In genomic region chr22:48185071-48185470, GRCh38 we compare ENCODE assay signal across 17 cellular contexts.
DNase-seq lines count a peak whose midpoint lies in the region; ATAC-seq and TF ChIP-seq lines count a peak whose summit lies in the region.
"Had no signal": no experiment of that assay in that cellular context is flagged by ENCODE, and none has a peak within 500 bp of the region (broad histone marks: within the 10 kb centered on the region; RNA-seq: fewer than 3 reads in every experiment).

No MANE protein-coding gene starts in this region.

- no peaks in the 10 kb centered on the region for H3K27me3 ChIP-seq in DND-41 (ENCODE audit: insufficient read depth, low read length, poor library complexity)
- H3K27me3 ChIP-seq in right lobe of liver = no peaks in the 10 kb centered on the region
- H3K27me3 ChIP-seq: BLaER1 had no signal

- no peaks in the 10 kb centered on the region for H4K20me1 ChIP-seq in DND-41 (ENCODE audit: insufficient read depth, low read length)
- H4K20me1 ChIP-seq: BLaER1 had no signal

- H3K27ac ChIP-seq in DND-41 (ENCODE audit: low read length) (peak overlapping the region; percentile 53), coronary artery (no peak overlapping the region), right lobe of liver (no peak overlapping the region)
- H3K27ac ChIP-seq: 22Rv1, A549, BLaER1 had no signal

- no peak overlapping the region for H3K9ac ChIP-seq in DND-41 (ENCODE audit: low read depth, low read length)
- H3K9ac ChIP-seq: BLaER1 had no signal

- no peak for TF ChIP-seq CTCF in DND-41 (IDR thresholded peaks at IDR 0.05; ENCODE audit: borderline replicate concordance, extremely low read depth, low read length, poor library complexity, severe bottlenecking)
- TF ChIP-seq CTCF in coronary artery (IDR thresholded peaks at IDR 0.05) = no peak
- TF ChIP-seq CTCF in right lobe of liver (IDR thresholded peaks at IDR 0.05) = no peak

- intact Hi-C loops in right lobe of liver (cut with DNase I) = no loop called here

- H3K9me3 ChIP-seq in DND-41 (ENCODE audit: insufficient read depth, low read length, severe bottlenecking) = peaks cover 5% of the 10 kb centered on the region
- no peaks in the 10 kb centered on the region for H3K9me3 ChIP-seq in right lobe of liver
- H3K9me3 ChIP-seq: A549, HAP-1 had no signal

- no peak overlapping the region for H2AFZ ChIP-seq in DND-41 (ENCODE audit: low read depth, low read length)
- H2AFZ ChIP-seq: GM23338 had no signal

- H3K4me3 ChIP-seq in DND-41 (ENCODE audit: low read depth in 1 of 2, low read length in 2 of 2) (no peak overlapping the region), coronary artery (no peak overlapping the region), right lobe of liver (no peak overlapping the region)
- H3K4me3 ChIP-seq: A549, BLaER1, GM23338, HAP-1 had no signal

- no peak for TF ChIP-seq POLR2A in right lobe of liver (IDR thresholded peaks at IDR 0.05)

- no peak overlapping the region for H3K4me2 ChIP-seq in DND-41 (ENCODE audit: insufficient read depth, low read length)
- H3K4me2 ChIP-seq: A549, GM23338 had no signal

- no peaks in the 10 kb centered on the region for H3K79me2 ChIP-seq in DND-41 (ENCODE audit: insufficient read depth, low read length)

- no peaks in the 10 kb centered on the region for H3K36me3 ChIP-seq in DND-41 (ENCODE audit: insufficient read depth, low read length)
- no peaks in the 10 kb centered on the region for H3K36me3 ChIP-seq in right lobe of liver
- H3K36me3 ChIP-seq: BLaER1, HAP-1 had no signal

- peak; percentile 32 for DNase-seq in activated CD8-positive, alpha-beta memory T cell treated with anti-CD3 and anti-CD28 coated beads, Interleukin-2, amount 50 U/mL, for 48 hours
- DNase-seq in activated CD8-positive, alpha-beta memory T cell treated with anti-CD3 and anti-CD28 coated beads for 24 hours = no peak
- DNase-seq in DND-41 = no peak
- DNase-seq in coronary artery (ENCODE audit: low spot score) = peak; percentile 29
- peak; percentile 34 for DNase-seq in left lobe of liver (ENCODE audit: low spot score)
- no peak for DNase-seq in activated CD4-positive, alpha-beta T cell treated with anti-CD3 and anti-CD28 coated beads, Interleukin-2, amount 50 U/mL, for 4 hours
- DNase-seq in right lobe of liver = no peak
- DNase-seq in stimulated activated CD4-positive, alpha-beta T cell treated with anti-CD3 and anti-CD28 coated beads, Interleukin-1b, Interleukin-23, amount 100 ng/mL, for 48 hours = no peak
- DNase-seq: CD4-positive, alpha-beta memory T cell; DMS153; DMS79; GF-D8 had no signal

- H3K4me1 ChIP-seq in DND-41 (ENCODE audit: insufficient read depth, low read length) (peaks cover 17% of the 10 kb centered on the region), right lobe of liver (no peaks in the 10 kb centered on the region)
- H3K4me1 ChIP-seq: HAP-1 had no signal

- no peak for ATAC-seq in DND-41 (ENCODE audit: insufficient read depth, low read depth)
- ATAC-seq in left lobe of liver = no peak
- ATAC-seq in right lobe of liver = no peak
- ATAC-seq: A549, GM23338 had no signal

- WGBS in right lobe of liver (ENCODE audit: insufficient coverage, low coverage, low lambda C conversion rate, missing lambda C conversion rate) = 63% methylated on average over 4 of the region's 12 CpGs

Comparison
In these comparisons a context has a peak if more than half of its experiments do, and no peak if none do; other contexts are left out.
1. DNase-seq: peak in activated CD8-positive, alpha-beta memory T cell treated with anti-CD3 and anti-CD28 coated beads, Interleukin-2, amount 50 U/mL, for 48 hours (single experiment), coronary artery (single experiment) and left lobe of liver (single experiment); none in activated CD8-positive, alpha-beta memory T cell treated with anti-CD3 and anti-CD28 coated beads for 24 hours (single experiment), DND-41 (single experiment), activated CD4-positive, alpha-beta T cell treated with anti-CD3 and anti-CD28 coated beads, Interleukin-2, amount 50 U/mL, for 4 hours (0 of 2), right lobe of liver (0 of 3) and stimulated activated CD4-positive, alpha-beta T cell treated with anti-CD3 and anti-CD28 coated beads, Interleukin-1b, Interleukin-23, amount 100 ng/mL, for 48 hours (single experiment).